9 cellular contexts compared by ENCODE assay signal in the genomic region with DNA sequence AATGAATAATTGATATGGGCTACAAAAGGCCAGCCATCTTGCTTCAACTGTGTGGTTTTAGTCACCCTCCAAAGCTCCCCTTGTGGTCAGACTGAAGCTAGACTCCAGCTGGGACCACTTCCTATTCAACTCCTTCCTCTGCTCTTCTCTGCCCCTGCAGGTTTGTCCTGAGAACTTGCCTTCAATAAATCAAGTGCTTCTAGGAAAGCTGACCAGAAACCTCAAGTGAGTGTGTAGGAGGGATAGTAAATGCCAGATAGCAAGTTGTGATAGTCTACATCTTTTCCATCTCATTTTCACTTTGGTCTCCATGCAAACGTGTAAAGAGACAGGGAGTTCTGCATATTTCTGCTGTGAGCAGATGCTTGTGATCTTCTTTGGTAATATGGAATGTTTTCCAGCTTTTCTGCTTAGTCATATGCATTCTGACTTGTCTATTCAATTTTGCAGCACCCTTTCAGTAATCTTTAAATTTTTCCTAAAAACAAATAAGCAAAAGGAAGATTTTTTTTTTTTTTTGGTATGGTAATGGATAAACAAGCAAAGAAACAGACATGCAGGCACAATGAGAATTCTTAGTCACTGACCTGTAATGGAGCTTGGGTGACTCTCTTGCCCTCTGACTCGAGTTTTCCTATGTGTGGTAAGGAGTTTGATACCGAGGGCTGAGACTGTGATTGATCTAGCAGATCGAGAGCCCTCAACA.
A peak's percentile ranks its signal among the peaks of the same experiment; 100 is the strongest.
DNase-seq lines count a peak whose midpoint lies in the region; TF ChIP-seq lines count a peak whose summit lies in the region.
"Had no signal": no experiment of that assay in that cellular context is flagged by ENCODE, and none has a peak within 500 bp of the region (broad histone marks: within the 10 kb centered on the region; RNA-seq: fewer than 3 reads in every experiment).

No MANE protein-coding gene starts in this region.

- TF ChIP-seq POLR2A in spleen (IDR thresholded peaks at IDR 0.05) (no peak), adrenal gland (IDR thresholded peaks at IDR 0.05) (no peak)

- H3K27me3 ChIP-seq in spleen (replicated peaks in 1 of 7) (no peaks in the 10 kb centered on the region), adrenal gland (no peaks in the 10 kb centered on the region)
- H3K27me3 ChIP-seq: BLaER1 treated with 17β-estradiol and CSF1 and Interleukin-3, amounts not matched to agents 10 nM and 100 nM had no signal

- no peak for TF ChIP-seq CTCF in spleen (IDR thresholded peaks at IDR 0.05 in 8 of 11, conservative IDR thresholded peaks at IDR 0.05 in 3 of 11)
- peak in 1 of 6 experiments; percentile 18 for TF ChIP-seq CTCF in adrenal gland (IDR thresholded peaks at IDR 0.05)

- no peak overlapping the region for H3K4me3 ChIP-seq in spleen
- no peak overlapping the region for H3K4me3 ChIP-seq in adrenal gland
- H3K4me3 ChIP-seq: BLaER1 treated with 17β-estradiol and CSF1 and Interleukin-3, amounts not matched to agents 10 nM and 100 nM had no signal

- H3K27ac ChIP-seq in spleen (no peak overlapping the region), adrenal gland (no peak overlapping the region)
- H3K27ac ChIP-seq: BLaER1 treated with 17β-estradiol and CSF1 and Interleukin-3, amounts not matched to agents 10 nM and 100 nM had no signal

- H3K36me3 ChIP-seq in spleen (no peaks in the 10 kb centered on the region), adrenal gland (replicated peaks in 1 of 2) (no peaks in the 10 kb centered on the region)
- H3K36me3 ChIP-seq: BLaER1 treated with 17β-estradiol and CSF1 and Interleukin-3, amounts not matched to agents 10 nM and 100 nM had no signal

- H3K9me3 ChIP-seq in spleen (peaks cover 0 to 3% (median 0%) of the 10 kb centered on the region in 8 donors), adrenal gland (replicated peaks in 1 of 3) (no peaks in the 10 kb centered on the region)

- H3K4me1 ChIP-seq in spleen (no peaks in the 10 kb centered on the region), adrenal gland (replicated peaks in 1 of 2) (no peaks in the 10 kb centered on the region)

- WGBS in spleen, 5 donors: 42 to 57% (median 44%) methylated on average over 4 of the region's 4 CpGs
- WGBS in adrenal gland, 4 donors: 52 to 72% (median 55%) methylated on average over 4 of the region's 4 CpGs

- intact Hi-C loops in spleen (cut with DNase I; ENCODE audit: low total_unique reads): no loop called here
- intact Hi-C loops in adrenal gland (cut with DNase I): no loop called here

- DNase-seq in NCI-H2107 treated with DMSO at 0.1 percent for 48 hours (lab: John Stamatoyannopoulos, UW; ENCODE audit: unreplicated experiment) (peak; percentile 11), NCI-H2107 (lab: John Stamatoyannopoulos, UW) (no peak), NCI-H82 treated with DMSO at 0.1 percent for 48 hours (lab: John Stamatoyannopoulos, UW; ENCODE audit: unreplicated experiment) (peak; percentile 55), epidermal melanocyte (ENCODE audit: insufficient read length, low spot score) (peak; percentile 30), smooth muscle cell of the brain vasculature (ENCODE audit: low read depth, low spot score) (peak; percentile 47), spleen (no peak), adrenal gland (no peak)
- no peak for DNase-seq in stimulated activated CD4-positive, alpha-beta T cell treated with anti-CD3 and anti-CD28 coated beads, Interleukin-4, amount 100 ng/mL, for 4 hours

Comparison
In these comparisons a context has a peak if more than half of its experiments do, and no peak if none do; other contexts are left out.
1. DNase-seq: peak in NCI-H2107 treated with DMSO at 0.1 percent for 48 hours (single experiment), NCI-H82 treated with DMSO at 0.1 percent for 48 hours (single experiment), epidermal melanocyte (single experiment) and smooth muscle cell of the brain vasculature (single experiment); none in NCI-H2107 (single experiment), stimulated activated CD4-positive, alpha-beta T cell treated with anti-CD3 and anti-CD28 coated beads, Interleukin-4, amount 100 ng/mL, for 4 hours (0 of 2), spleen (single experiment) and adrenal gland (0 of 7).